8 cellular contexts compared by ENCODE assay signal in genomic region chr6:43014434-43014909, GRCh38. TPM values are rescaled to one million over a fixed set of nuclear protein-coding genes. Genes with fewer than 3 reads are reported as not detected.
DNase-seq lines count a peak whose midpoint lies in the region; ATAC-seq, FAIRE-seq and TF ChIP-seq lines count a peak whose summit lies in the region.

No MANE protein-coding gene starts in this region.

- no peak for FAIRE-seq in kidney (lab: Jason Lieb, UNC)

- peak overlapping the region; percentile 95 for H3K4me3 Mint-ChIP-seq in activated naive CD8-positive, alpha-beta T cell treated with anti-CD3 and anti-CD28 coated beads, Interleukin-2, amount 50 U/mL, for 24 hours

- H3K36me3 ChIP-seq in kidney (ENCODE audit: control insufficient read depth in 1 of 2, insufficient read depth in 2 of 2, low read length in 2 of 2) = peaks cover 20 to 29% of the 10 kb centered on the region in 2 donors

- H3K27ac ChIP-seq in kidney (ENCODE audit: low read depth in 2 of 2, low read length in 2 of 2) (peak overlapping the region; percentile 45 to 61), temporal lobe (ENCODE audit: low read depth, low read length) (peak overlapping the region; percentile 47)

- H3K4me1 Mint-ChIP-seq in activated naive CD8-positive, alpha-beta T cell treated with anti-CD3 and anti-CD28 coated beads, Interleukin-2, amount 50 U/mL, for 24 hours = peaks cover 51% of the 10 kb centered on the region

- H3K27me3 Mint-ChIP-seq in activated naive CD8-positive, alpha-beta T cell treated with anti-CD3 and anti-CD28 coated beads, Interleukin-2, amount 50 U/mL, for 24 hours = no peaks in the 10 kb centered on the region

- H3K9ac ChIP-seq in kidney (ENCODE audit: low read length in 2 of 2) = peak overlapping the region in 1 of 2 donors; percentile 77

- ATAC-seq in activated naive CD8-positive, alpha-beta T cell treated with anti-CD3 and anti-CD28 coated beads, Interleukin-2, amount 50 U/mL, for 24 hours = no peak
- ATAC-seq in GM21360 (IDR thresholded peaks at IDR 0.05; ENCODE audit: unreplicated experiment) = no peak

- in situ Hi-C loops in ACHN (cut with HindIII; ENCODE audit: low pct_ligation_motif_present, low pct_unique_long_range_greater_than_20kb, low sequenced_read_pairs) = no loop called here

- no peaks in the 10 kb centered on the region for H3K9me3 Mint-ChIP-seq in activated naive CD8-positive, alpha-beta T cell treated with anti-CD3 and anti-CD28 coated beads, Interleukin-2, amount 50 U/mL, for 24 hours

- peaks cover 18 to 22% of the 10 kb centered on the region in 2 donors for H3K4me1 ChIP-seq in kidney (ENCODE audit: control insufficient read depth in 1 of 2, insufficient read depth in 1 of 2, low read depth in 1 of 2, low read length in 2 of 2)

- H3K36me3 Mint-ChIP-seq in activated naive CD8-positive, alpha-beta T cell treated with anti-CD3 and anti-CD28 coated beads, Interleukin-2, amount 50 U/mL, for 24 hours (ENCODE audit: low read depth) = peaks cover 40% of the 10 kb centered on the region

- H3K27ac Mint-ChIP-seq in activated naive CD8-positive, alpha-beta T cell treated with anti-CD3 and anti-CD28 coated beads, Interleukin-2, amount 50 U/mL, for 24 hours = peak overlapping the region; percentile 82

- TF ChIP-seq CTCF in kidney (IDR thresholded peaks at IDR 0.05; ENCODE audit: borderline replicate concordance, extremely low read depth, insufficient read depth) = no peak

- DNase-seq in ACHN = peak; percentile 50
- peak; percentile 34 for DNase-seq in HCEC 1CT
- DNase-seq in activated naive CD8-positive, alpha-beta T cell treated with anti-CD3 and anti-CD28 coated beads, Interleukin-2, amount 50 U/mL, for 24 hours = no peak
- DNase-seq in kidney = no peak
- DNase-seq in NCI-H187 (lab: John Stamatoyannopoulos, UW) = no peak
- DNase-seq in germinal center (ENCODE audit: low spot score) = no peak

- peak overlapping the region; percentile 78 to 90 for H3K4me3 ChIP-seq in kidney (ENCODE audit: low read length in 2 of 2)

- intact Hi-C loops in kidney (cut with DNase I) = no loop called here

- no peaks in the 10 kb centered on the region for H3K9me3 ChIP-seq in kidney (ENCODE audit: control insufficient read depth in 1 of 2, low read length in 2 of 2)

RNA-seq across cellular contexts. Expression of gene KLHDC3, which starts 0.4 kb away (rescaled TPM):
- total RNA-seq in kidney (52.6 TPM), temporal lobe (97.4 TPM)
- polyA plus RNA-seq in kidney (ENCODE audit: insufficient read depth, low read depth, low replicate concordance) = 90.0 TPM

RNA-seq across cellular contexts. Expression of gene MEA1, which starts 0.7 kb away (rescaled TPM):
- total RNA-seq in kidney (53.2 TPM), temporal lobe (27.5 TPM)
- 149 TPM for polyA plus RNA-seq in kidney (ENCODE audit: insufficient read depth, low read depth, low replicate concordance)

RNA-seq across cellular contexts. Expression of gene RRP36, which starts 7.0 kb away (rescaled TPM):
- total RNA-seq in kidney = 49.2 TPM
- 55.2 TPM for polyA plus RNA-seq in kidney (ENCODE audit: insufficient read depth, low read depth, low replicate concordance)
- total RNA-seq in temporal lobe = 35.9 TPM

RNA-seq across cellular contexts. Expression of gene PPP2R5D, which starts 30.1 kb away (rescaled TPM):
- total RNA-seq in kidney = 22.6 TPM
- polyA plus RNA-seq in kidney (ENCODE audit: insufficient read depth, low read depth, low replicate concordance) = 21.8 TPM
- total RNA-seq in temporal lobe = 33.9 TPM

RNA-seq across cellular contexts. Expression of gene PEX6, which starts 35.5 kb away (rescaled TPM):
- total RNA-seq in kidney (22.6 TPM), temporal lobe (15.7 TPM)
- 18.0 TPM for polyA plus RNA-seq in kidney (ENCODE audit: insufficient read depth, low read depth, low replicate concordance)

Comparison
In these comparisons a context has a peak if more than half of its experiments do, and no peak if none do; other contexts are left out.
1. DNase-seq: peak in ACHN (single experiment) and HCEC 1CT (single experiment); none in activated naive CD8-positive, alpha-beta T cell treated with anti-CD3 and anti-CD28 coated beads, Interleukin-2, amount 50 U/mL, for 24 hours (single experiment), kidney (single experiment), NCI-H187 (0 of 2) and germinal center (single experiment).